19 cellular contexts compared by ENCODE assay signal in genomic region chr16:7440886-7441400, GRCh38.
"Had no signal": no experiment of that assay in that cellular context is flagged by ENCODE, and none has a peak within 500 bp of the region (broad histone marks: within the 10 kb centered on the region; RNA-seq: fewer than 3 reads in every experiment).

No MANE protein-coding gene starts in this region.

- H3K27me3 Mint-ChIP-seq: dendritic cell treated with granulocyte-macrophage colony-stimulating factor and Interleukin-4, amounts not matched to agents 40 ng/mL and 50 ng/mL, for 4 days; effector memory CD8-positive, alpha-beta T cell; naive thymus-derived CD4-positive, alpha-beta T cell; stimulated activated naive CD8-positive, alpha-beta T cell treated with anti-CD3 and anti-CD28 coated beads, Interleukin-15, Interleukin-2, amounts not matched to agents 100 ng/mL and 50 ng/mL, for 24 hours had no signal

- H3K36me3 ChIP-seq: esophagus squamous epithelium, gastroesophageal sphincter, pancreas, tibial artery, upper lobe of left lung, uterus had no signal

- H3K27ac Mint-ChIP-seq: dendritic cell treated with granulocyte-macrophage colony-stimulating factor and Interleukin-4, amounts not matched to agents 40 ng/mL and 50 ng/mL, for 4 days; effector memory CD8-positive, alpha-beta T cell; naive thymus-derived CD4-positive, alpha-beta T cell; progenitor cell of endocrine pancreas; stimulated activated effector memory CD8-positive, alpha-beta T cell treated with anti-CD3 and anti-CD28 coated beads, Interleukin-12 subunit alpha, Interleukin-12 subunit beta, amount 100 ng/mL, for 72 hours; stimulated activated naive CD8-positive, alpha-beta T cell treated with anti-CD3 and anti-CD28 coated beads, Interleukin-15, Interleukin-2, amounts not matched to agents 100 ng/mL and 50 ng/mL, for 24 hours had no signal

- H3K4me1 ChIP-seq: gastroesophageal sphincter, pancreas, tibial artery, upper lobe of left lung, uterus had no signal

- H3K4me1 Mint-ChIP-seq: naive thymus-derived CD4-positive, alpha-beta T cell; stimulated activated effector memory CD8-positive, alpha-beta T cell treated with anti-CD3 and anti-CD28 coated beads, Interleukin-12 subunit alpha, Interleukin-12 subunit beta, amount 100 ng/mL, for 72 hours had no signal

- DNase-seq: effector memory CD8-positive, alpha-beta T cell; esophagus squamous epithelium; foreskin fibroblast; left colon; naive thymus-derived CD4-positive, alpha-beta T cell; nucleus accumbens; pancreas; stimulated activated CD4-positive, alpha-beta T cell treated with anti-CD3 and anti-CD28 coated beads, Interleukin-4, amount 100 ng/mL, for 1 hour; stimulated activated CD8-positive, alpha-beta memory T cell treated with anti-CD3 and anti-CD28 coated beads, Interleukin-4, amount 100 ng/mL, for 48 hours; tibial artery; upper lobe of left lung; uterus had no signal

- ATAC-seq: effector memory CD8-positive, alpha-beta T cell; gastroesophageal sphincter; left colon; naive thymus-derived CD4-positive, alpha-beta T cell; pancreas; stimulated activated effector memory CD8-positive, alpha-beta T cell treated with anti-CD3 and anti-CD28 coated beads, Interleukin-12 subunit alpha, Interleukin-12 subunit beta, amount 100 ng/mL, for 72 hours had no signal

- H3K36me3 Mint-ChIP-seq: naive thymus-derived CD4-positive, alpha-beta T cell; stimulated activated effector memory CD8-positive, alpha-beta T cell treated with anti-CD3 and anti-CD28 coated beads, Interleukin-12 subunit alpha, Interleukin-12 subunit beta, amount 100 ng/mL, for 72 hours had no signal

- H3K4me3 ChIP-seq: esophagus squamous epithelium, gastroesophageal sphincter, pancreas, smooth muscle cell, tibial artery, upper lobe of left lung, uterus had no signal

- H3K4me3 Mint-ChIP-seq: dendritic cell treated with granulocyte-macrophage colony-stimulating factor and Interleukin-4, amounts not matched to agents 40 ng/mL and 50 ng/mL, for 4 days; effector memory CD8-positive, alpha-beta T cell; naive thymus-derived CD4-positive, alpha-beta T cell; neural crest cell; stimulated activated effector memory CD8-positive, alpha-beta T cell treated with anti-CD3 and anti-CD28 coated beads, Interleukin-12 subunit alpha, Interleukin-12 subunit beta, amount 100 ng/mL, for 72 hours; stimulated activated naive CD8-positive, alpha-beta T cell treated with anti-CD3 and anti-CD28 coated beads, Interleukin-15, Interleukin-2, amounts not matched to agents 100 ng/mL and 50 ng/mL, for 24 hours had no signal

- H3K9me3 ChIP-seq: esophagus squamous epithelium, gastroesophageal sphincter, pancreas, tibial artery, upper lobe of left lung, uterus had no signal

- H3K9me3 Mint-ChIP-seq: dendritic cell treated with granulocyte-macrophage colony-stimulating factor and Interleukin-4, amounts not matched to agents 40 ng/mL and 50 ng/mL, for 4 days; neural crest cell had no signal

- H3K27me3 ChIP-seq: esophagus squamous epithelium, pancreas, tibial artery, upper lobe of left lung, uterus had no signal

- H3K27ac ChIP-seq: esophagus squamous epithelium, gastroesophageal sphincter, pancreas, tibial artery, upper lobe of left lung, uterus had no signal
